15 cellular contexts compared by ENCODE assay signal in the genomic region with DNA sequence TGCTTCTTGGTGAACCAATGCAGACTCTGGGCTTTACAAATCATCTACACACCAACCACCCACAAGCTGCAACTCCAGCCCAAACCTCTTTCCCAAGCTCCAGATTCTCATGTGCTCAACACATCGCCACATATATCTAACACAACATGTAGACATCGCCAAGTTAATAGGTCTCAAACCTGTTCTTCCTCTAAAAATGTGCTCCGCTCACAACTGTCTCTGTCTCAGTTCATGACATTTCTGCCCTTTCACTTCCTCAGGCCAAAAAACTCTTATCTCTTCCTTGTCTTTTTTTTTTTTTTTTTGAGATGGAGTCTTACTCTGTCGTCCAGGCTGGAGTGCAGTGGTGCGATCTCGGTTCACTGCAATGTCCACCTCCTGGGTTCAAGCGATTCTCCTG.
A peak's percentile ranks its signal among the peaks of the same experiment; 100 is the strongest.
DNase-seq lines count a peak whose midpoint lies in the region; ATAC-seq, FAIRE-seq and TF ChIP-seq lines count a peak whose summit lies in the region.
"Had no signal": no experiment of that assay in that cellular context is flagged by ENCODE, and none has a peak within 500 bp of the region (broad histone marks: within the 10 kb centered on the region; RNA-seq: fewer than 3 reads in every experiment).

No MANE protein-coding gene starts in this region.

- no peaks in the 10 kb centered on the region for H4K20me1 ChIP-seq in K562 (replicated peaks; ENCODE audit: control insufficient read depth, insufficient read depth, low read length)

- H3K9ac ChIP-seq in K562 (ENCODE audit: insufficient read depth in 1 of 2, low read depth in 2 of 2, low read length in 2 of 2): no peak overlapping the region

- intact Hi-C loops in K562 (cut with micrococcal nuclease): no loop called here

- no peaks in the 10 kb centered on the region for H3K9me1 ChIP-seq in K562 (ENCODE audit: control insufficient read depth, insufficient read depth, low read length)

- no peak overlapping the region for H2AFZ ChIP-seq in K562 (ENCODE audit: low read depth, low read length)
- H2AFZ ChIP-seq: GM23338 had no signal

- in situ Hi-C loops in K562 (cut with MboI): no loop called here

- H3K4me2 ChIP-seq in K562 (ENCODE audit: insufficient read depth, low read length): no peak overlapping the region
- H3K4me2 ChIP-seq: GM23338 had no signal

- TF ChIP-seq CTCF in K562 (IDR thresholded peaks at IDR 0.05 in 2 of 3, conservative IDR thresholded peaks at IDR 0.05 in 1 of 3; ENCODE audit: insufficient read depth in 2 of 3, low read depth in 1 of 3, low read length in 3 of 3) (no peak), D721Med (IDR thresholded peaks at IDR 0.05; ENCODE audit: insufficient read depth, missing control alignments) (no peak)

- no peak for TF ChIP-seq RAD21 in K562 (CRISPR knock-in tag; conservative IDR thresholded peaks at IDR 0.05 in 1 of 2, IDR thresholded peaks at IDR 0.05 in 1 of 2)

- TF ChIP-seq POLR2A in K562 (conservative IDR thresholded peaks at IDR 0.05): no peak

- FAIRE-seq in K562 (lab: Jason Lieb, UNC): peak; percentile 23
- no peak for FAIRE-seq in D721Med (lab: Jason Lieb, UNC)

- no peak overlapping the region for H3K27ac ChIP-seq in K562 (ENCODE audit: extremely low read depth, low read depth, low read length)
- H3K27ac ChIP-seq: right lobe of liver, suprapubic skin had no signal

- peak; percentile 71 for ATAC-seq in GM18867 (IDR thresholded peaks at IDR 0.05; ENCODE audit: unreplicated experiment)
- peak; percentile 69 for ATAC-seq in GM21529 (IDR thresholded peaks at IDR 0.05; ENCODE audit: unreplicated experiment)
- ATAC-seq in HG03175 (IDR thresholded peaks at IDR 0.05; ENCODE audit: unreplicated experiment): peak; percentile 62
- no peak for ATAC-seq in K562
- ATAC-seq in GM18870 (IDR thresholded peaks at IDR 0.05; ENCODE audit: unreplicated experiment): no peak
- ATAC-seq: GM23338, natural killer cell, right lobe of liver had no signal

- no peak overlapping the region for H3K4me3 ChIP-seq in K562
- H3K4me3 ChIP-seq: GM23338, right lobe of liver, suprapubic skin had no signal

- TF ChIP-seq EP300 in K562 (IDR thresholded peaks at IDR 0.05; ENCODE audit: low read length): no peak

- POLR2A ChIA-PET in K562 (lab: Yijun Ruan, JAX): no interaction called here

- H3K9me3 ChIP-seq in K562 (replicated peaks; ENCODE audit: control insufficient read depth, insufficient read depth, low read depth, low read length): no peaks in the 10 kb centered on the region
- H3K9me3 ChIP-seq: right lobe of liver, suprapubic skin had no signal

- H3K4me1 ChIP-seq in K562 (replicated peaks in 1 of 2; ENCODE audit: control insufficient read depth in 2 of 2, insufficient read depth in 2 of 2, low read length in 2 of 2): no peaks in the 10 kb centered on the region
- H3K4me1 ChIP-seq: right lobe of liver, suprapubic skin had no signal

- no peaks in the 10 kb centered on the region for H3K79me2 ChIP-seq in K562 (ENCODE audit: control insufficient read depth, insufficient read depth, low read length)

- CTCF ChIA-PET in K562 (lab: Yijun Ruan, JAX; ENCODE audit: low intra/inter-chr PET ratio): no interaction called here

- no TSS peak for BruUV-seq in K562 (replicated peaks; lab: Mats Ljungman, UMichigan)

- DNase-seq in K562 (ENCODE audit: extremely low read depth in 1 of 4, low spot score in 3 of 4) (no peak), D341Med (ENCODE audit: low spot score) (no peak), cerebellar cortex (ENCODE audit: low spot score) (no peak), D721Med (ENCODE audit: insufficient read length, low spot score) (no peak)
- DNase-seq: activated T-cell treated with anti-CD3 and anti-CD28 coated beads, Interleukin-2, amount 50 U/mL, for 24 hours; CD4-positive, alpha-beta T cell; natural killer cell; NCI-H510A treated with DMSO at 0.1 percent for 48 hours; right lobe of liver had no signal

- WGBS in K562 (ENCODE audit: insufficient coverage, low coverage, missing lambda C conversion rate): 4% methylated on average over 7 of the region's 7 CpGs

- peaks cover 5 to 30% of the 10 kb centered on the region in 2 experiments; a peak in 3 of 5 replicates for H3K27me3 ChIP-seq in K562 (ENCODE audit: control insufficient read depth in 2 of 2, insufficient read depth in 2 of 2, low read length in 2 of 2)
- H3K27me3 ChIP-seq: right lobe of liver, suprapubic skin had no signal

- no peaks in the 10 kb centered on the region for H3K36me3 ChIP-seq in K562 (ENCODE audit: control insufficient read depth, insufficient read depth, low read length)
- H3K36me3 ChIP-seq: right lobe of liver, suprapubic skin had no signal

TF ChIP-seq in K562, 482 proteins besides CTCF, POLR2A, EP300 and RAD21:
- TF ChIP-seq ZNF384 (IDR thresholded peaks at IDR 0.05; ENCODE audit: low read depth, low read length) (0 out of 2 replicates have a peak, but pooled peaks have one; percentile 23), SPI1 (IDR thresholded peaks at IDR 0.05; ENCODE audit: borderline replicate concordance, low read depth, low read length) (0 out of 2 replicates have a peak, but pooled peaks have one; percentile 7), EWSR1 (IDR thresholded peaks at IDR 0.05; ENCODE audit: borderline replicate concordance, low read depth, partially characterized antibody) (no peak)
- TF ChIP-seq, protein P1, sequence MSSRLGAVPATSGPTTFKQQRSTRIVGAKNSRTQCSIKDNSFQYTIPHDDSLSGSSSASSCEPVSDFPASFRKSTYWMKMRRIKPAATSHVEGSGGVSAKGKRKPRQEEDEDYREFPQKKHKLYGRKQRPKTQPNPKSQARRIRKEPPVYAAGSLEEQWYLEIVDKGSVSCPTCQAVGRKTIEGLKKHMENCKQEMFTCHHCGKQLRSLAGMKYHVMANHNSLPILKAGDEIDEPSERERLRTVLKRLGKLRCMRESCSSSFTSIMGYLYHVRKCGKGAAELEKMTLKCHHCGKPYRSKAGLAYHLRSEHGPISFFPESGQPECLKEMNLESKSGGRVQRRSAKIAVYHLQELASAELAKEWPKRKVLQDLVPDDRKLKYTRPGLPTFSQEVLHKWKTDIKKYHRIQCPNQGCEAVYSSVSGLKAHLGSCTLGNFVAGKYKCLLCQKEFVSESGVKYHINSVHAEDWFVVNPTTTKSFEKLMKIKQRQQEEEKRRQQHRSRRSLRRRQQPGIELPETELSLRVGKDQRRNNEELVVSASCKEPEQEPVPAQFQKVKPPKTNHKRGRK (tag; IDR thresholded peaks at IDR 0.05): 0 out of 2 replicates have a peak, but pooled peaks have one; percentile 7

Comparison
In these comparisons a context has a peak if more than half of its experiments do, and no peak if none do; other contexts are left out.
1. ATAC-seq: peak in GM18867 (single experiment), GM21529 (single experiment) and HG03175 (single experiment); none in K562 (single experiment) and GM18870 (single experiment).